Comparison of ENCODE assay signal across 1 cellular context in the genomic region with DNA sequence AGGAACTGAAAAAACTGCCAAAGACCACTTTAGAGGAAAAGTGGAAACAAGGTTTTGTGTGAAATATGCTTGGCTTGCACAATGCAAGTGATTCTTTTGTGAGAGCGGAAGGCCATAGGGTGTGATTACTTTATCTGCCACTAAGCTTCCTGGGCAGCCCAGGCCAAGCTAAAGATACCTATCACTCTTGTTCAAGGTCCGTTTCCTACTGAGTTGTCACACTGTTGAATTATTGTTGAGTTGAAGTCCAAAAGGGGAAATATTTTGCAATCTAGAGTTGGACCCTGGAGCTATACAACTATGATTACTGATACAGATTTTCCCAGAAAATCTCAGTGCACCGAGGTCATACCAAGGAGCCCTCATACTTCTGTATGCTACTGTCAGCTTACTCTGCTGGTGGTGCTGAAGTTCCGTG.
TF ChIP-seq lines count a peak whose summit lies in the region.

No MANE protein-coding gene starts in this region.

TF ChIP-seq in GM23338, 12 proteins besides CTCF, POLR2A, EP300 and RAD21 (continued from another document):
- TF ChIP-seq ETS1 (IDR thresholded peaks at IDR 0.05) (no peak), EZH2phosphoT487 (IDR thresholded peaks at IDR 0.05; ENCODE audit: unreplicated experiment) (no peak), ZNF331 (CRISPR knock-in tag; IDR thresholded peaks at IDR 0.05; ENCODE audit: low read depth) (no peak), ZNF114 (CRISPR knock-in tag; IDR thresholded peaks at IDR 0.05) (no peak), NANOG (IDR thresholded peaks at IDR 0.05; ENCODE audit: borderline replicate concordance) (no peak)
- TF ChIP-seq, protein P1, sequence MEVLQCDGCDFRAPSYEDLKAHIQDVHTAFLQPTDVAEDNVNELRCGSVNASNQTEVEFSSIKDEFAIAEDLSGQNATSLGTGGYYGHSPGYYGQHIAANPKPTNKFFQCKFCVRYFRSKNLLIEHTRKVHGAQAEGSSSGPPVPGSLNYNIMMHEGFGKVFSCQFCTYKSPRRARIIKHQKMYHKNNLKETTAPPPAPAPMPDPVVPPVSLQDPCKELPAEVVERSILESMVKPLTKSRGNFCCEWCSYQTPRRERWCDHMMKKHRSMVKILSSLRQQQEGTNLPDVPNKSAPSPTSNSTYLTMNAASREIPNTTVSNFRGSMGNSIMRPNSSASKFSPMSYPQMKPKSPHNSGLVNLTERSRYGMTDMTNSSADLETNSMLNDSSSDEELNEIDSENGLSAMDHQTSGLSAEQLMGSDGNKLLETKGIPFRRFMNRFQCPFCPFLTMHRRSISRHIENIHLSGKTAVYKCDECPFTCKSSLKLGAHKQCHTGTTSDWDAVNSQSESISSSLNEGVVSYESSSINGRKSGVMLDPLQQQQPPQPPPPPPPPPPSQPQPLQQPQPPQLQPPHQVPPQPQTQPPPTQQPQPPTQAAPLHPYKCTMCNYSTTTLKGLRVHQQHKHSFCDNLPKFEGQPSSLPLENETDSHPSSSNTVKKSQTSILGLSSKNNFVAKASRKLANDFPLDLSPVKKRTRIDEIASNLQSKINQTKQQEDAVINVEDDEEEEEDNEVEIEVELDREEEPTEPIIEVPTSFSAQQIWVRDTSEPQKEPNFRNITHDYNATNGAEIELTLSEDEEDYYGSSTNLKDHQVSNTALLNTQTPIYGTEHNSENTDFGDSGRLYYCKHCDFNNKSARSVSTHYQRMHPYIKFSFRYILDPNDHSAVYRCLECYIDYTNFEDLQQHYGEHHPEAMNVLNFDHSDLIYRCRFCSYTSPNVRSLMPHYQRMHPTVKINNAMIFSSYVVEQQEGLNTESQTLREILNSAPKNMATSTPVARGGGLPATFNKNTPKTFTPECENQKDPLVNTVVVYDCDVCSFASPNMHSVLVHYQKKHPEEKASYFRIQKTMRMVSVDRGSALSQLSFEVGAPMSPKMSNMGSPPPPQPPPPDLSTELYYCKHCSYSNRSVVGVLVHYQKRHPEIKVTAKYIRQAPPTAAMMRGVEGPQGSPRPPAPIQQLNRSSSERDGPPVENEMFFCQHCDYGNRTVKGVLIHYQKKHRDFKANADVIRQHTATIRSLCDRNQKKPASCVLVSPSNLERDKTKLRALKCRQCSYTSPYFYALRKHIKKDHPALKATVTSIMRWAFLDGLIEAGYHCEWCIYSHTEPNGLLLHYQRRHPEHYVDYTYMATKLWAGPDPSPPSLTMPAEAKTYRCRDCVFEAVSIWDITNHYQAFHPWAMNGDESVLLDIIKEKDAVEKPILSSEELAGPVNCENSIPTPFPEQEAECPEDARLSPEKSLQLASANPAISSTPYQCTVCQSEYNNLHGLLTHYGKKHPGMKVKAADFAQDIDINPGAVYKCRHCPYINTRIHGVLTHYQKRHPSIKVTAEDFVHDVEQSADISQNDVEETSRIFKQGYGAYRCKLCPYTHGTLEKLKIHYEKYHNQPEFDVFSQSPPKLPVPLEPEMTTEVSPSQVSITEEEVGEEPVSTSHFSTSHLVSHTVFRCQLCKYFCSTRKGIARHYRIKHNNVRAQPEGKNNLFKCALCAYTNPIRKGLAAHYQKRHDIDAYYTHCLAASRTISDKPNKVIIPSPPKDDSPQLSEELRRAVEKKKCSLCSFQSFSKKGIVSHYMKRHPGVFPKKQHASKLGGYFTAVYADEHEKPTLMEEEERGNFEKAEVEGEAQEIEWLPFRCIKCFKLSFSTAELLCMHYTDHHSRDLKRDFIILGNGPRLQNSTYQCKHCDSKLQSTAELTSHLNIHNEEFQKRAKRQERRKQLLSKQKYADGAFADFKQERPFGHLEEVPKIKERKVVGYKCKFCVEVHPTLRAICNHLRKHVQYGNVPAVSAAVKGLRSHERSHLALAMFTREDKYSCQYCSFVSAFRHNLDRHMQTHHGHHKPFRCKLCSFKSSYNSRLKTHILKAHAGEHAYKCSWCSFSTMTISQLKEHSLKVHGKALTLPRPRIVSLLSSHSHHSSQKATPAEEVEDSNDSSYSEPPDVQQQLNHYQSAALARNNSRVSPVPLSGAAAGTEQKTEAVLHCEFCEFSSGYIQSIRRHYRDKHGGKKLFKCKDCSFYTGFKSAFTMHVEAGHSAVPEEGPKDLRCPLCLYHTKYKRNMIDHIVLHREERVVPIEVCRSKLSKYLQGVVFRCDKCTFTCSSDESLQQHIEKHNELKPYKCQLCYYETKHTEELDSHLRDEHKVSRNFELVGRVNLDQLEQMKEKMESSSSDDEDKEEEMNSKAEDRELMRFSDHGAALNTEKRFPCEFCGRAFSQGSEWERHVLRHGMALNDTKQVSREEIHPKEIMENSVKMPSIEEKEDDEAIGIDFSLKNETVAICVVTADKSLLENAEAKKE (CRISPR knock-in tag; IDR thresholded peaks at IDR 0.05) = no peak
